ENCODE assay signal across 8 cellular contexts in genomic region chr11:124800226-124800929, GRCh38. TPM values are rescaled to one million over a fixed set of nuclear protein-coding genes. Genes with fewer than 3 reads are reported as not detected.
DNase-seq lines count a peak whose midpoint lies in the region; ATAC-seq and TF ChIP-seq lines count a peak whose summit lies in the region.

MSANTD2 (minus strand) TSS chr11:124800406; CDS start chr11:124800380, 26 bp downstream.

- H3K27ac ChIP-seq in ectodermal cell (ENCODE audit: insufficient read depth, low read depth, low read length, poor library complexity, severe bottlenecking), result peak within 1 kb of the TSS; percentile 95
- H3K27ac ChIP-seq in lower lobe of right lung, result peak within 1 kb of the TSS; percentile 100

- H3K4me1 ChIP-seq in BE2C (no peaks in the 10 kb centered on the region), ectodermal cell (ENCODE audit: control insufficient read depth, insufficient read depth, low read length) (peaks cover 13% of the 10 kb centered on the region), lower lobe of right lung (peaks cover 36% of the 10 kb centered on the region)

- peaks cover 2% of the 10 kb centered on the region for H3K27me3 Mint-ChIP-seq in activated CD4-positive, alpha-beta memory T cell treated with anti-CD3 and anti-CD28 coated beads, Interleukin-2, amount 10 ng/mL, durations not matched to agents 7 days and 5 days

- H3K27me3 ChIP-seq in BE2C (peaks cover 8% of the 10 kb centered on the region), ectodermal cell (ENCODE audit: control insufficient read depth, insufficient read depth, low read length, poor library complexity, severe bottlenecking) (no peaks in the 10 kb centered on the region), lower lobe of right lung (ENCODE audit: low read depth) (no peaks in the 10 kb centered on the region)

- no peaks in the 10 kb centered on the region for H3K36me3 ChIP-seq in BE2C
- no peaks in the 10 kb centered on the region for H3K36me3 ChIP-seq in ectodermal cell (ENCODE audit: control insufficient read depth, insufficient read depth, low read length)
- peaks cover 2% of the 10 kb centered on the region for H3K36me3 ChIP-seq in lower lobe of right lung

- H3K4me3 ChIP-seq in BE2C (ENCODE audit: low read depth, low read length), result peak within 1 kb of the TSS; percentile 82
- H3K4me3 ChIP-seq in ectodermal cell (ENCODE audit: insufficient read depth, low read depth, low read length), result peak within 1 kb of the TSS; percentile 93
- H3K4me3 ChIP-seq in lower lobe of right lung, result peak within 1 kb of the TSS; percentile 84

- TF ChIP-seq CTCF in BE2C (IDR thresholded peaks at IDR 0.05; ENCODE audit: low read depth, low read length) (no peak), lower lobe of right lung (IDR thresholded peaks at IDR 0.05) (no peak)

- H3K27ac Mint-ChIP-seq in activated CD4-positive, alpha-beta memory T cell treated with anti-CD3 and anti-CD28 coated beads, Interleukin-2, amount 10 ng/mL, durations not matched to agents 7 days and 5 days, result peak within 1 kb of the TSS; percentile 89

- POLR2A ChIA-PET in activated CD4-positive, alpha-beta memory T cell treated with anti-CD3 and anti-CD28 coated beads, Interleukin-2, amount 10 ng/mL, durations not matched to agents 7 days and 5 days (lab: Charles Lee), result interaction anchor here (0.7 to 2.8 kb wide), 16 partner anchors 9 to 311 kb away, joined by 3 to 15 read pairs (median 5); partner anchors contain the start of genes ESAM, SIAE, SPA17 and TBRG1

- 0% methylated on average over 62 of the region's 62 CpGs for WGBS in ectodermal cell, 2 experiments

- peak within 1 kb of the TSS; percentile 88 for H3K4me3 Mint-ChIP-seq in activated CD4-positive, alpha-beta memory T cell treated with anti-CD3 and anti-CD28 coated beads, Interleukin-2, amount 10 ng/mL, durations not matched to agents 7 days and 5 days

- CTCF ChIA-PET in activated CD4-positive, alpha-beta memory T cell treated with anti-CD3 and anti-CD28 coated beads, Interleukin-2, amount 10 ng/mL, durations not matched to agents 7 days and 5 days (lab: Charles Lee), result interaction anchor here (0.9 to 5.5 kb wide), 9 partner anchors 9 to 145 kb away, joined by 3 to 40 read pairs (median 5); partner anchors contain the start of gene ESAM

- H3K36me3 Mint-ChIP-seq in activated CD4-positive, alpha-beta memory T cell treated with anti-CD3 and anti-CD28 coated beads, Interleukin-2, amount 10 ng/mL, durations not matched to agents 7 days and 5 days (ENCODE audit: low read depth), result peaks cover 5% of the 10 kb centered on the region

- H3K4me1 Mint-ChIP-seq in activated CD4-positive, alpha-beta memory T cell treated with anti-CD3 and anti-CD28 coated beads, Interleukin-2, amount 10 ng/mL, durations not matched to agents 7 days and 5 days, result peaks cover 38% of the 10 kb centered on the region

- intact Hi-C loops in lower lobe of right lung (cut with DNase I), result no loop called here

- no peaks in the 10 kb centered on the region for H3K9me3 Mint-ChIP-seq in activated CD4-positive, alpha-beta memory T cell treated with anti-CD3 and anti-CD28 coated beads, Interleukin-2, amount 10 ng/mL, durations not matched to agents 7 days and 5 days

- ATAC-seq in GM19043 (IDR thresholded peaks at IDR 0.05; ENCODE audit: low read depth, unreplicated experiment) (peak; percentile 86), HG03342 (IDR thresholded peaks at IDR 0.05; ENCODE audit: unreplicated experiment) (peak; percentile 89), lower lobe of right lung (peak; percentile 97 to 99)

- H3K9me3 ChIP-seq in BE2C (no peaks in the 10 kb centered on the region), ectodermal cell (ENCODE audit: control insufficient read depth, low read length) (no peaks in the 10 kb centered on the region), lower lobe of right lung (no peaks in the 10 kb centered on the region)

- DNase-seq in BE2C (peak; percentile 82), NCI-H69 (lab: John Stamatoyannopoulos, UW) (peak; percentile 91), lower lobe of right lung (peak; percentile 89)
- DNase-seq in activated CD4-positive, alpha-beta memory T cell treated with anti-CD3 and anti-CD28 coated beads, Interleukin-2, amount 10 ng/mL, durations not matched to agents 7 days and 5 days, result peak; percentile 86
- DNase-seq in stimulated activated CD4-positive, alpha-beta T cell treated with anti-CD3 and anti-CD28 coated beads, TNF-alpha, amount 100 ng/mL, for 24 hours (ENCODE audit: low read depth in 3 of 3), result peak; percentile 67 to 81 (median 72)

RNA-seq across cellular contexts. Expression of gene MSANTD2, which starts in this region (rescaled TPM):
- polyA plus RNA-seq in BE2C (2012; ENCODE audit: insufficient read depth, insufficient read length, low read depth), result 13.4 TPM
- total RNA-seq in activated CD4-positive, alpha-beta memory T cell treated with anti-CD3 and anti-CD28 coated beads, Interleukin-2, amount 10 ng/mL, durations not matched to agents 7 days and 5 days, result 10 to 100 TPM in 1 of 2 experiments, 1 to 10 TPM in 1; 9.4 to 10.4 TPM
- polyA plus RNA-seq in ectodermal cell (2013, experiment 1 of 4), result 25.2 TPM
- polyA plus RNA-seq in ectodermal cell (2013, experiment 2 of 4), result 20.1 TPM
- polyA plus RNA-seq in ectodermal cell (2013, experiment 3 of 4), result 17.2 TPM
- polyA plus RNA-seq in ectodermal cell (2013, experiment 4 of 4), result 17.0 TPM
- total RNA-seq in lower lobe of right lung, result 15.4 TPM

Comparison
In these comparisons a context has a peak if more than half of its experiments do, and no peak if none do; other contexts are left out.
1. Peak in every context shown above with its lines: DNase-seq, ATAC-seq, H3K4me3 ChIP-seq and H3K27ac ChIP-seq.